ENCODE assay signal across 8 cellular contexts in genomic region chr2:101741775-101742520, GRCh38. TPM values are rescaled to one million over a fixed set of nuclear protein-coding genes. Genes with fewer than 3 reads are reported as not detected.
DNase-seq lines count a peak whose midpoint lies in the region; ATAC-seq and FAIRE-seq lines count a peak whose summit lies in the region.

No MANE protein-coding gene starts in this region.

- H3K4me1 Mint-ChIP-seq in activated naive CD8-positive, alpha-beta T cell treated with anti-CD3 and anti-CD28 coated beads, Interleukin-2, amount 50 U/mL, for 24 hours = peaks cover 80% of the 10 kb centered on the region
- peaks cover 54 to 88% of the 10 kb centered on the region in 2 donors for H3K4me1 Mint-ChIP-seq in stimulated activated naive B cell treated with anti-CD40 and anti-IgM and Interleukin-4, amounts not matched to agents 10 μg/mL and 1 μg/mL and 100 μg/mL, for 72 hours

- H3K36me3 ChIP-seq in HUES64 (ENCODE audit: insufficient read depth, low read length) (no peaks in the 10 kb centered on the region), iPS-20b (ENCODE audit: insufficient read depth, low read depth, low read length) (no peaks in the 10 kb centered on the region)

- H3K4me3 ChIP-seq in HUES64 (ENCODE audit: low read length) (no peak overlapping the region), iPS-20b (ENCODE audit: low read length) (peak overlapping the region; percentile 51; the same call in 1 of the 2 replicates)

- H3K27ac Mint-ChIP-seq in activated naive CD8-positive, alpha-beta T cell treated with anti-CD3 and anti-CD28 coated beads, Interleukin-2, amount 50 U/mL, for 24 hours = peak overlapping the region; percentile 50
- H3K27ac Mint-ChIP-seq in stimulated activated naive B cell treated with anti-CD40 and anti-IgM and Interleukin-4, amounts not matched to agents 10 μg/mL and 1 μg/mL and 100 μg/mL, for 72 hours = peak overlapping the region; percentile 60

- H3K27ac ChIP-seq in HUES64 (ENCODE audit: low read depth, low read length) (peak overlapping the region; percentile 85), iPS-20b (ENCODE audit: low read length) (peak overlapping the region; percentile 96)

- peak overlapping the region; percentile 58 for H3K9ac ChIP-seq in HUES64 (ENCODE audit: low read depth, low read length)
- peak overlapping the region; percentile 64; the same call in 1 of the 2 replicates for H3K9ac ChIP-seq in iPS-20b (ENCODE audit: low read depth, low read length)

- peaks cover 1% of the 10 kb centered on the region for H3K36me3 Mint-ChIP-seq in activated naive CD8-positive, alpha-beta T cell treated with anti-CD3 and anti-CD28 coated beads, Interleukin-2, amount 50 U/mL, for 24 hours (ENCODE audit: low read depth)
- peaks cover 22 to 31% of the 10 kb centered on the region in 2 donors for H3K36me3 Mint-ChIP-seq in stimulated activated naive B cell treated with anti-CD40 and anti-IgM and Interleukin-4, amounts not matched to agents 10 μg/mL and 1 μg/mL and 100 μg/mL, for 72 hours

- peaks cover 57% of the 10 kb centered on the region for H3K4me1 ChIP-seq in HUES64 (ENCODE audit: insufficient read depth, low read length)
- H3K4me1 ChIP-seq in iPS-20b (ENCODE audit: insufficient read depth, low read length) = peaks cover 53% of the 10 kb centered on the region

- no peak for DNase-seq in activated naive CD8-positive, alpha-beta T cell treated with anti-CD3 and anti-CD28 coated beads, Interleukin-2, amount 50 U/mL, for 24 hours
- no peak for DNase-seq in stimulated activated naive B cell treated with anti-CD40 and anti-IgM and Interleukin-4, amounts not matched to agents 10 μg/mL and 1 μg/mL and 100 μg/mL, for 72 hours
- DNase-seq in SIG-M5 treated with dmso at 0.1 percent for 504 hours (lab: John Stamatoyannopoulos, UW; ENCODE audit: unreplicated experiment) (no peak), NCI-H524 (lab: John Stamatoyannopoulos, UW) (no peak), HTR-8/SVneo (ENCODE audit: insufficient read length, low spot score) (no peak)

- no peaks in the 10 kb centered on the region for H3K9me3 ChIP-seq in HUES64 (ENCODE audit: insufficient read depth, low read depth, low read length)
- no peaks in the 10 kb centered on the region for H3K9me3 ChIP-seq in iPS-20b (ENCODE audit: insufficient read depth, low read depth, low read length)

- H3K27me3 ChIP-seq in HUES64 (ENCODE audit: insufficient read depth, low read length) = no peaks in the 10 kb centered on the region
- no peaks in the 10 kb centered on the region for H3K27me3 ChIP-seq in iPS-20b (ENCODE audit: insufficient read depth, low read length)

- H3K9me3 Mint-ChIP-seq in activated naive CD8-positive, alpha-beta T cell treated with anti-CD3 and anti-CD28 coated beads, Interleukin-2, amount 50 U/mL, for 24 hours = no peaks in the 10 kb centered on the region
- H3K9me3 Mint-ChIP-seq in stimulated activated naive B cell treated with anti-CD40 and anti-IgM and Interleukin-4, amounts not matched to agents 10 μg/mL and 1 μg/mL and 100 μg/mL, for 72 hours = peaks cover 1 to 3% of the 10 kb centered on the region in 2 donors

- H3K27me3 Mint-ChIP-seq in activated naive CD8-positive, alpha-beta T cell treated with anti-CD3 and anti-CD28 coated beads, Interleukin-2, amount 50 U/mL, for 24 hours = no peaks in the 10 kb centered on the region
- no peaks in the 10 kb centered on the region for H3K27me3 Mint-ChIP-seq in stimulated activated naive B cell treated with anti-CD40 and anti-IgM and Interleukin-4, amounts not matched to agents 10 μg/mL and 1 μg/mL and 100 μg/mL, for 72 hours

- no peak for FAIRE-seq in HTR-8/SVneo (lab: Jason Lieb, UNC)

- 29% methylated on average over 9 of the region's 9 CpGs for WGBS in HUES64

- H3K4me3 Mint-ChIP-seq in activated naive CD8-positive, alpha-beta T cell treated with anti-CD3 and anti-CD28 coated beads, Interleukin-2, amount 50 U/mL, for 24 hours = no peak overlapping the region
- H3K4me3 Mint-ChIP-seq in stimulated activated naive B cell treated with anti-CD40 and anti-IgM and Interleukin-4, amounts not matched to agents 10 μg/mL and 1 μg/mL and 100 μg/mL, for 72 hours = peak overlapping the region; percentile 3 to 49

- ATAC-seq in activated naive CD8-positive, alpha-beta T cell treated with anti-CD3 and anti-CD28 coated beads, Interleukin-2, amount 50 U/mL, for 24 hours = no peak
- no peak for ATAC-seq in stimulated activated naive B cell treated with anti-CD40 and anti-IgM and Interleukin-4, amounts not matched to agents 10 μg/mL and 1 μg/mL and 100 μg/mL, for 72 hours (replicated peaks)
- ATAC-seq in GM21717 (IDR thresholded peaks at IDR 0.05; ENCODE audit: unreplicated experiment) = no peak

RNA-seq across cellular contexts. Expression of gene MAP4K4, which starts 44.4 kb away (rescaled TPM):
- 89.4 TPM for polyA plus RNA-seq in HUES64 (2013, experiment 1 of 2)
- polyA plus RNA-seq in HUES64 (2013, experiment 2 of 2) = 83.7 TPM
